ENCODE assay signal across 1 cellular context in the genomic region with DNA sequence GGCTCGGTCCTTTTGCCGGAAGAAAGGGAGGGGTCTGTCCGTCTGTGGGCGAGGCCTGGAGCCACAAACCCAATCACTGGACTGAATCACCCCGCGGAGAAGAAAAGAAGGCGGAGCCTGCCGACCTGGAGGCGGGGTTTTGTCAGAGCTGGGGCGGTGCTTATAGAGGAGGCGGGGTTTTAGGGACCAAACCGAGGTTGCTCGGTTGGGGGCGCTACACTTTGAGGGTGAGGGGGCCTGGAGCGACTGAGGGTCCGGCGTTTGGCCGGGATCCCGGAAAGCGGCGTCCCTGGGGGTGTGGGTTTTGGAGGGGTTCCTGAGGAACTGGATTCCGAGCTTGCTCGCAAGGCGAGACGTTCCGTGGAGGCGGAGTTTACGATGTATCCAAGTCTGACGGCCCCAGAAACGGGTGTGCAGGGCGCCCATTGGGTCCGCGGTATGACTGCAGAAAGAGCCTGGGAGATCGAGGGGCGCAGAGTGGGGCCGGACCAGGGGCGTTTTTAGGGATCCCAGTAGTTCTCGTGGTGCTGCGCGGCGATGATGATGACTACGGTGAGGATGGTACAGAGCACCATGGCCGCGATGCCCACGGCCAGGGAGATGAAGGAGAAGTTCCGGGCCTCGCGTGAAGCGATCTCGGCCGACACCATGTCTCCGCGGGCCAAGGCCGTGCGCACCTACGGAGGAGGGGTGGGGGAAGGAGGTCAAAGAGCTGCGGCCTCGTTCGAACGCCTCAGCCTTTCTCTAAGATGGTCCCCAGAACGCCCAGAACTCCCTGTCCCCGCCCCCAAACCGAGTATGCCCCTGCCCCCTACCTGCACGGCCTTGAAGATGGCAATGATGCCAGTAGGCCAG.
TF ChIP-seq lines count a peak whose summit lies in the region.

No MANE protein-coding gene starts in this region.

TF ChIP-seq in GM12878, 131 proteins besides CTCF, POLR2A, EP300 and RAD21:
- TF ChIP-seq HDAC2 (IDR thresholded peaks at IDR 0.05): no peak
- TF ChIP-seq SREBF2 (IDR thresholded peaks at IDR 0.05; ENCODE audit: low read length): no peak
- no peak for TF ChIP-seq POLR2AphosphoS2 (IDR thresholded peaks at IDR 0.05; ENCODE audit: low read depth, low read length)
- no peak for TF ChIP-seq DPF2 (IDR thresholded peaks at IDR 0.05)
- TF ChIP-seq SRF (IDR thresholded peaks at IDR 0.05; ENCODE audit: low read depth in 2 of 2, low read length in 2 of 2): no peak
- no peak for TF ChIP-seq EED (IDR thresholded peaks at IDR 0.05; ENCODE audit: low read depth)
- TF ChIP-seq, protein P1, sequence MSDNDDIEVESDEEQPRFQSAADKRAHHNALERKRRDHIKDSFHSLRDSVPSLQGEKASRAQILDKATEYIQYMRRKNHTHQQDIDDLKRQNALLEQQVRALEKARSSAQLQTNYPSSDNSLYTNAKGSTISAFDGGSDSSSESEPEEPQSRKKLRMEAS (IDR thresholded peaks at IDR 0.05; ENCODE audit: low read depth, low read length): no peak
- TF ChIP-seq ZNF622 (IDR thresholded peaks at IDR 0.05): no peak
- no peak for TF ChIP-seq MTA3 (IDR thresholded peaks at IDR 0.05; ENCODE audit: borderline replicate concordance, low read length)
- no peak for TF ChIP-seq ATF7 (IDR thresholded peaks at IDR 0.05; ENCODE audit: low read depth)
- no peak for TF ChIP-seq ZBED1 (IDR thresholded peaks at IDR 0.05; ENCODE audit: borderline replicate concordance)
- no peak for TF ChIP-seq PAX8 (IDR thresholded peaks at IDR 0.05)
- TF ChIP-seq TARDBP (IDR thresholded peaks at IDR 0.05; ENCODE audit: borderline replicate concordance): no peak
- no peak for TF ChIP-seq SP1 (IDR thresholded peaks at IDR 0.05; ENCODE audit: low read depth, low read length)
- TF ChIP-seq SIX5 (IDR thresholded peaks at IDR 0.05; ENCODE audit: low read depth, low read length, severe bottlenecking): no peak
- no peak for TF ChIP-seq KLF5 (IDR thresholded peaks at IDR 0.05; ENCODE audit: partially characterized antibody)
- TF ChIP-seq SREBF1 (IDR thresholded peaks at IDR 0.05; ENCODE audit: low read length): no peak
- TF ChIP-seq STAT3 (IDR thresholded peaks at IDR 0.05; ENCODE audit: low read depth, low read length): no peak
- no peak for TF ChIP-seq CBX3 (IDR thresholded peaks at IDR 0.05; ENCODE audit: borderline replicate concordance, low read depth)
